In the genomic region with DNA sequence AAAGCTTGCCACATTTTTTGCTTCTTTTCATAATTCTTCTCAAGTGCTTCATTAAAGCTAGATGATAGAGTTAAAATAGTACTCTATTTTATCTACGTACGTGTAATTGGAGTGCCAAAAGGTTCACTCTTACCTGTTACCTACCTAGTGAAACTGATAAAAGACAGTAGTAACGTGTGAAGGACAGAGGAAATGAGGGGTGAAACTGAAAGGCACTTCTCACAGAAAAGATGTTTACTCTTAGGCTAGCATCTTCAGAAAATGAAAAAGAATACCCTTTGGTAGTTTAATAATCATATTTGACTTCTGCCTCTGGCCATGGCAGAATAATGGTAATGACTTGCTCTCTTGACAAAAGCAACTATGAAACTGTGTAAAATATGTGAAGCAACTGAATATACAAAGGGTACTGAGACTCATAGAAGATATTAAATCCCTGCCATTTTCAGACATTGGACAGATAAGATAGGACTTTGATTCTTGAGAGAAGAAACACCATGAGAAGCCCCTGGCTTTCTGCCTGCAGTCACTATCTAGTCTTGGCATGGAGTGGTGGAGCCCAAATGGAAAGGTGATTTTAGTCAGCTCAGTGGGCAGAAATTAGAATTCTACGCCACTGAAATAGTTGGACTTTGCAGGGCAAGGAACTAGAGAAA, we compare ENCODE assay signal across 8 cellular contexts. TPM values are rescaled to one million over a fixed set of nuclear protein-coding genes. Genes with fewer than 3 reads are reported as not detected.
DNase-seq lines count a peak whose midpoint lies in the region; ATAC-seq and TF ChIP-seq lines count a peak whose summit lies in the region.

No MANE protein-coding gene starts in this region.

- no peak for DNase-seq in effector memory CD4-positive, alpha-beta T cell
- DNase-seq in OCI-M1 (lab: John Stamatoyannopoulos, UW) (no peak), pons (ENCODE audit: low spot score) (no peak), NCI-H146 (lab: John Stamatoyannopoulos, UW) (no peak), transverse colon (no peak)

- no peaks in the 10 kb centered on the region for H3K27me3 ChIP-seq in effector memory CD4-positive, alpha-beta T cell (replicated peaks; ENCODE audit: control insufficient read depth, insufficient read depth, low read length, poor library complexity, severe bottlenecking)
- H3K27me3 ChIP-seq in transverse colon: no peaks in the 10 kb centered on the region

- H3K36me3 ChIP-seq in effector memory CD4-positive, alpha-beta T cell (ENCODE audit: control insufficient read depth, insufficient read depth, low read length): no peaks in the 10 kb centered on the region
- H3K36me3 ChIP-seq in transverse colon: no peaks in the 10 kb centered on the region

- intact Hi-C loops in transverse colon (cut with DNase I; ENCODE audit: low total_unique reads): no loop called here

- ATAC-seq in GM18502 (IDR thresholded peaks at IDR 0.05; ENCODE audit: poor library complexity, unreplicated experiment) (peak; percentile 82), GM21360 (IDR thresholded peaks at IDR 0.05; ENCODE audit: unreplicated experiment) (peak; percentile 48), HG03196 (IDR thresholded peaks at IDR 0.05; ENCODE audit: unreplicated experiment) (peak; percentile 69)

- no peaks in the 10 kb centered on the region for H3K9me3 ChIP-seq in effector memory CD4-positive, alpha-beta T cell (ENCODE audit: control insufficient read depth, low read length)
- H3K9me3 ChIP-seq in transverse colon: no peaks in the 10 kb centered on the region

- peak overlapping the region; percentile 25 for H3K27ac ChIP-seq in effector memory CD4-positive, alpha-beta T cell (ENCODE audit: insufficient read depth, low read length, poor library complexity, severe bottlenecking)
- no peak overlapping the region for H3K27ac ChIP-seq in transverse colon

- no peak for TF ChIP-seq CTCF in transverse colon (IDR thresholded peaks at IDR 0.05)

- in situ Hi-C loops in transverse colon (cut with MboI; ENCODE audit: low pct_ligation_motif_present in 1 of 4, low pct_unique_long_range_greater_than_20kb in 1 of 4, low sequenced_read_pairs in 3 of 4): no loop called here

- H3K4me1 ChIP-seq in effector memory CD4-positive, alpha-beta T cell (ENCODE audit: control insufficient read depth, insufficient read depth, low read length, poor library complexity, severe bottlenecking): peaks cover 50% of the 10 kb centered on the region
- H3K4me1 ChIP-seq in transverse colon: peaks cover 0 to 14% (median 0%) of the 10 kb centered on the region in 4 donors

- TF ChIP-seq POLR2A in transverse colon (IDR thresholded peaks at IDR 0.05): no peak

- no peak for TF ChIP-seq EP300 in transverse colon (IDR thresholded peaks at IDR 0.05; ENCODE audit: low read depth)

- WGBS in transverse colon (ENCODE audit: low coverage in 1 of 2), 2 donors: 63 to 77% methylated on average over 3 to 4 of the region's 4 CpGs

- no peak overlapping the region for H3K4me3 ChIP-seq in effector memory CD4-positive, alpha-beta T cell (ENCODE audit: insufficient read depth, low read depth, low read length, poor library complexity, severe bottlenecking)
- H3K4me3 ChIP-seq in transverse colon: no peak overlapping the region

RNA-seq across cellular contexts. Expression of a gene that starts 6.3 kb away (rescaled TPM):
- total RNA-seq in transverse colon: 10 to 100 TPM; 22.8 to 86.4 (median 45.2) TPM
